In the genomic region with DNA sequence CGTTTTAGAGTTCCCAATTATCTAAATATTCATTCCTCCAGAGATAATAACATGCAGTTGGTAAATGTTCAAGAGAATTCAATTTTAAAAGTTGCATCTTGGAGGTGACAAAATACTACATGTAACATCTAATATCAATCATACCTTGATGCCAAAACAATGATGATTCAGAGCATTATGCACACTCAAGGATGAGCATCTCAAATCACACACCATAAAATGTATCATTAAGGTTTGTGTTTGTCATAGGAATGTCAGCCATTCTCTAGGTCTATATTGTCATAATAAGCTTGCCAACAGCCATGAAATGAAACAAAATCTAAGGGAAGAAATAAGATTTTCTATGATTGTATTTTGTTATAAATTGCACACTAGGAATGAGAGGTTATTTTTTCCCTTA, we compare ENCODE assay signal across 3 cellular contexts.
"Had no signal": no experiment of that assay in that cellular context is flagged by ENCODE, and none has a peak within 500 bp of the region (broad histone marks: within the 10 kb centered on the region; RNA-seq: fewer than 3 reads in every experiment).

No MANE protein-coding gene starts in this region.

- DNase-seq: GDM1, GF-D8 had no signal

- H3K4me3 ChIP-seq: GM12878 had no signal
